8 cellular contexts compared by ENCODE assay signal in the genomic region with DNA sequence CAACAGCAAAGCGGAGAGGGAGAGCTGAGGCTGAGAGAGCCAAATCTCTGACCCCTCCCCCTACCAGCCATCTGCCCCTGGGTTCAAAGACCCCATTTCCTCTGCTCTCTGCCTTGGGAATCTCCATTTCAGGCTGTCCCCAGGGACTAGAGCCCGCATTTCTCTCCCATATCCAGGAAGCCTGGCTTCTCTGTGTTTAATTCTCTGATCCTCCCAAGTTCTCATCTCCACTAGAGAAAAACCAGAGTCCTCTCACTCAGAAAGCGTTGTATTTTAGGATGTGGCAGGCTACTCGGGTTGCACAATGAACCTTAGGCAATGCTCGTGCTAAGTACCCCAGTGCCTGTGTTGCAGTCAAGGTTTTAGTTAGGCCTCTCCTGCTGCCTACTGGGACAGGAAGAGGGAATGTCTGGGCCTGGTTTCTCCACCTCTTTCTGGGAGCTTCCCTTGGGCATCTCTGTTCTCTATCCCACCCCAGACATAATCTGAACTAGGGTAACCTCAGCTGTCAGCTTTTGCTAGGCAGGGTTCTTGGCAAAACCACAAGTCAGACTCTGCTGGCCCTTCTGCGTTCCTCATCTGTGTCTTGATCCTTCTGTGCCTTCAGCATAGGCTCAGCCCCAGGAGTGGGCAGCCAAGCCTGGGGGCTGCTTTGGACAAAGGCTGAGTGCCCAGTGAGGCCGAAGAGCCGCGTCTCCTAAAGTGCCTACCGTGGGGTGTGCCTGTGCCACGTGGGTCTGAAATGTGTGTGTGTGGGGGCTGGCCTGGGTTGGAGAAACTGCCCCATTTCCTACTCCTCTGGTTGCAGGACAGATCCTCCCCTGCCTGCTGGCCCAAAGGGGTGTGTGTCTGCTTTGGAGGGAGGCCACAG.
DNase-seq lines count a peak whose midpoint lies in the region; ATAC-seq and TF ChIP-seq lines count a peak whose summit lies in the region.

No MANE protein-coding gene starts in this region.

- no peak for ATAC-seq in GM19452 (IDR thresholded peaks at IDR 0.05; ENCODE audit: unreplicated experiment)

- no peak for TF ChIP-seq RAD21 in Ishikawa (IDR thresholded peaks at IDR 0.05; ENCODE audit: low read depth)

- no peak for TF ChIP-seq CTCF in brain microvascular endothelial cell (IDR thresholded peaks at IDR 0.05; ENCODE audit: low read depth, low read length, missing control alignments)

- no peak for DNase-seq in brain microvascular endothelial cell
- no peak for DNase-seq in effector memory CD4-positive, alpha-beta T cell
- no peak for DNase-seq in activated CD8-positive, alpha-beta memory T cell treated with anti-CD3 and anti-CD28 coated beads, Interleukin-2, amount 50 U/mL, for 4 hours
- no peak for DNase-seq in G401 (ENCODE audit: low spot score)

- H3K36me3 ChIP-seq in BLaER1: peaks cover 73% of the 10 kb centered on the region
- H3K36me3 ChIP-seq in brain microvascular endothelial cell (replicated peaks): peaks cover 2% of the 10 kb centered on the region
- H3K36me3 ChIP-seq in muscle layer of duodenum (ENCODE audit: control insufficient read depth in 1 of 2, insufficient read depth in 2 of 2, low read length in 2 of 2): peaks cover 5 to 8% of the 10 kb centered on the region in 2 donors
- H3K36me3 ChIP-seq in effector memory CD4-positive, alpha-beta T cell (ENCODE audit: control insufficient read depth, insufficient read depth, low read length): peaks cover 32% of the 10 kb centered on the region

- peak overlapping the region; percentile 87 for H3K4me2 ChIP-seq in BLaER1

- H3K27me3 ChIP-seq in BLaER1 (no peaks in the 10 kb centered on the region), brain microvascular endothelial cell (replicated peaks) (no peaks in the 10 kb centered on the region), muscle layer of duodenum (ENCODE audit: low read depth, low read length) (no peaks in the 10 kb centered on the region)
- no peaks in the 10 kb centered on the region for H3K27me3 ChIP-seq in effector memory CD4-positive, alpha-beta T cell (replicated peaks; ENCODE audit: control insufficient read depth, insufficient read depth, low read length, poor library complexity, severe bottlenecking)

- H4K20me1 ChIP-seq in BLaER1: peaks cover 100% of the 10 kb centered on the region

- H3K9me3 ChIP-seq in BLaER1 (no peaks in the 10 kb centered on the region), muscle layer of duodenum (ENCODE audit: control insufficient read depth in 1 of 2, low read length in 2 of 2) (no peaks in the 10 kb centered on the region)
- no peaks in the 10 kb centered on the region for H3K9me3 ChIP-seq in effector memory CD4-positive, alpha-beta T cell (ENCODE audit: control insufficient read depth, low read length)

- TF ChIP-seq EP300 in Ishikawa (IDR thresholded peaks at IDR 0.05; ENCODE audit: borderline replicate concordance): no peak

- H3K4me3 ChIP-seq in BLaER1 (peak overlapping the region; percentile 53), brain microvascular endothelial cell (ENCODE audit: low read depth, low read length) (no peak overlapping the region), muscle layer of duodenum (ENCODE audit: low read depth in 1 of 2, low read length in 2 of 2) (peak overlapping the region in 1 of 2 donors; percentile 29)
- no peak overlapping the region for H3K4me3 ChIP-seq in effector memory CD4-positive, alpha-beta T cell (ENCODE audit: insufficient read depth, low read depth, low read length, poor library complexity, severe bottlenecking)

- H3K27ac ChIP-seq in BLaER1 (peak overlapping the region; percentile 85), brain microvascular endothelial cell (peak overlapping the region; percentile 11), muscle layer of duodenum (ENCODE audit: low read length) (peak overlapping the region; percentile 85)
- H3K27ac ChIP-seq in effector memory CD4-positive, alpha-beta T cell (ENCODE audit: insufficient read depth, low read length, poor library complexity, severe bottlenecking): no peak overlapping the region

- in situ Hi-C loops in brain microvascular endothelial cell (cut with HindIII; ENCODE audit: low pct_ligation_motif_present, low sequenced_read_pairs): no loop called here
- in situ Hi-C loops in G401 (cut with HindIII; ENCODE audit: low sequenced_read_pairs): no loop called here

- peak overlapping the region; percentile 68 for H3K9ac ChIP-seq in BLaER1

- H3K4me1 ChIP-seq in BLaER1 (peaks cover 94% of the 10 kb centered on the region), muscle layer of duodenum (ENCODE audit: control insufficient read depth in 1 of 2, insufficient read depth in 2 of 2, low read length in 2 of 2) (peaks cover 47 to 58% of the 10 kb centered on the region in 2 donors)
- no peaks in the 10 kb centered on the region for H3K4me1 ChIP-seq in effector memory CD4-positive, alpha-beta T cell (ENCODE audit: control insufficient read depth, insufficient read depth, low read length, poor library complexity, severe bottlenecking)

TF ChIP-seq in Ishikawa, 13 proteins besides CTCF, POLR2A, EP300 and RAD21:
- peak; percentile 27; the same call in 1 of the 2 replicates for TF ChIP-seq CEBPB (IDR thresholded peaks at IDR 0.05)
- TF ChIP-seq, protein P1, sequence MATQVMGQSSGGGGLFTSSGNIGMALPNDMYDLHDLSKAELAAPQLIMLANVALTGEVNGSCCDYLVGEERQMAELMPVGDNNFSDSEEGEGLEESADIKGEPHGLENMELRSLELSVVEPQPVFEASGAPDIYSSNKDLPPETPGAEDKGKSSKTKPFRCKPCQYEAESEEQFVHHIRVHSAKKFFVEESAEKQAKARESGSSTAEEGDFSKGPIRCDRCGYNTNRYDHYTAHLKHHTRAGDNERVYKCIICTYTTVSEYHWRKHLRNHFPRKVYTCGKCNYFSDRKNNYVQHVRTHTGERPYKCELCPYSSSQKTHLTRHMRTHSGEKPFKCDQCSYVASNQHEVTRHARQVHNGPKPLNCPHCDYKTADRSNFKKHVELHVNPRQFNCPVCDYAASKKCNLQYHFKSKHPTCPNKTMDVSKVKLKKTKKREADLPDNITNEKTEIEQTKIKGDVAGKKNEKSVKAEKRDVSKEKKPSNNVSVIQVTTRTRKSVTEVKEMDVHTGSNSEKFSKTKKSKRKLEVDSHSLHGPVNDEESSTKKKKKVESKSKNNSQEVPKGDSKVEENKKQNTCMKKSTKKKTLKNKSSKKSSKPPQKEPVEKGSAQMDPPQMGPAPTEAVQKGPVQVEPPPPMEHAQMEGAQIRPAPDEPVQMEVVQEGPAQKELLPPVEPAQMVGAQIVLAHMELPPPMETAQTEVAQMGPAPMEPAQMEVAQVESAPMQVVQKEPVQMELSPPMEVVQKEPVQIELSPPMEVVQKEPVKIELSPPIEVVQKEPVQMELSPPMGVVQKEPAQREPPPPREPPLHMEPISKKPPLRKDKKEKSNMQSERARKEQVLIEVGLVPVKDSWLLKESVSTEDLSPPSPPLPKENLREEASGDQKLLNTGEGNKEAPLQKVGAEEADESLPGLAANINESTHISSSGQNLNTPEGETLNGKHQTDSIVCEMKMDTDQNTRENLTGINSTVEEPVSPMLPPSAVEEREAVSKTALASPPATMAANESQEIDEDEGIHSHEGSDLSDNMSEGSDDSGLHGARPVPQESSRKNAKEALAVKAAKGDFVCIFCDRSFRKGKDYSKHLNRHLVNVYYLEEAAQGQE (IDR thresholded peaks at IDR 0.05; ENCODE audit: low read depth): no peak
